8 cellular contexts compared by ENCODE assay signal in genomic region chr2:15159751-15160177, GRCh38.
DNase-seq lines count a peak whose midpoint lies in the region; ATAC-seq and TF ChIP-seq lines count a peak whose summit lies in the region.

No MANE protein-coding gene starts in this region.

- H3K27ac Mint-ChIP-seq in nephron progenitor cell: no peak overlapping the region

- TF ChIP-seq RAD21 in HCT116 (IDR thresholded peaks at IDR 0.05; ENCODE audit: low read depth): peak; percentile 51

- no peaks in the 10 kb centered on the region; a peak in 1 of 4 replicates for H3K4me1 ChIP-seq in HCT116 (ENCODE audit: control insufficient read depth in 1 of 2, insufficient read depth in 2 of 2, low read length in 2 of 2)
- no peaks in the 10 kb centered on the region for H3K4me1 ChIP-seq in effector memory CD4-positive, alpha-beta T cell (ENCODE audit: control insufficient read depth, insufficient read depth, low read length, poor library complexity, severe bottlenecking)

- peaks cover 4% of the 10 kb centered on the region; the same call in 1 of the 2 replicates for H3K27me3 ChIP-seq in HCT116 (ENCODE audit: insufficient read depth, low read length)
- no peaks in the 10 kb centered on the region for H3K27me3 ChIP-seq in effector memory CD4-positive, alpha-beta T cell (replicated peaks; ENCODE audit: control insufficient read depth, insufficient read depth, low read length, poor library complexity, severe bottlenecking)

- no TSS peak for BruUV-seq in HCT116 (replicated peaks; lab: Mats Ljungman, UMichigan)

- H3K9me3 Mint-ChIP-seq in nephron progenitor cell: no peaks in the 10 kb centered on the region

- CTCF ChIA-PET in HCT116 (lab: Charles Lee): interaction anchor here (0.7 kb wide), 1 partner anchor 425 kb away, joined by 3 read pairs; no protein-coding TSS in a partner anchor

- H3K36me3 ChIP-seq in HCT116 (ENCODE audit: control insufficient read depth in 1 of 2, insufficient read depth in 2 of 2, low read length in 2 of 2): no peaks in the 10 kb centered on the region
- no peaks in the 10 kb centered on the region for H3K36me3 ChIP-seq in effector memory CD4-positive, alpha-beta T cell (ENCODE audit: control insufficient read depth, insufficient read depth, low read length)

- no peaks in the 10 kb centered on the region for H3K9me3 ChIP-seq in HCT116 (ENCODE audit: control insufficient read depth in 1 of 2, insufficient read depth in 1 of 2, low read depth in 1 of 2, low read length in 2 of 2)
- H3K9me3 ChIP-seq in effector memory CD4-positive, alpha-beta T cell (ENCODE audit: control insufficient read depth, low read length): no peaks in the 10 kb centered on the region

- no peak overlapping the region for H3K9ac ChIP-seq in HCT116 (ENCODE audit: low read length)

- TF ChIP-seq POLR2A in HCT116 (IDR thresholded peaks at IDR 0.05; ENCODE audit: borderline replicate concordance, extremely low read depth, insufficient read depth, insufficient read length): no peak

- H3K36me3 Mint-ChIP-seq in nephron progenitor cell (ENCODE audit: low read depth): peaks cover 3% of the 10 kb centered on the region

- TF ChIP-seq CTCF in HCT116 (IDR thresholded peaks at IDR 0.05 in 2 of 3, conservative IDR thresholded peaks at IDR 0.05 in 1 of 3; ENCODE audit: borderline replicate concordance in 1 of 3, insufficient read depth in 1 of 3, low read depth in 2 of 3, low read length in 2 of 3): peak; percentile 31 to 69 (median 59); a peak in 5 of 6 replicates
- TF ChIP-seq CTCF in nephron progenitor cell (IDR thresholded peaks at IDR 0.05): peak; percentile 31

- DNase-seq in DMS 273 (lab: John Stamatoyannopoulos, UW; ENCODE audit: unreplicated experiment): peak; percentile 72
- DNase-seq in HCT116 (ENCODE audit: low read depth, low spot score): peak; percentile 38
- peak; percentile 92 for DNase-seq in NCI-H82 (lab: John Stamatoyannopoulos, UW)
- DNase-seq in dermis blood vessel endothelial cell: peak; percentile 79
- DNase-seq in nephron progenitor cell: no peak
- no peak for DNase-seq in effector memory CD4-positive, alpha-beta T cell
- no peak for DNase-seq in activated effector memory CD4-positive, alpha-beta T cell treated with Interleukin-2 at 50 U/mL for 16 hours

- no peaks in the 10 kb centered on the region for H4K20me1 ChIP-seq in HCT116 (ENCODE audit: insufficient read depth)

- no peaks in the 10 kb centered on the region for H3K79me2 ChIP-seq in HCT116 (ENCODE audit: insufficient read depth, low read length)

- peaks cover 7% of the 10 kb centered on the region for H3K27me3 Mint-ChIP-seq in nephron progenitor cell (ENCODE audit: low read depth, poor library complexity)

- H3K4me3 ChIP-seq in HCT116 (replicated peaks in 1 of 2; ENCODE audit: low read depth in 1 of 2, low read length in 2 of 2): no peak overlapping the region
- no peak overlapping the region for H3K4me3 ChIP-seq in effector memory CD4-positive, alpha-beta T cell (ENCODE audit: insufficient read depth, low read depth, low read length, poor library complexity, severe bottlenecking)

- H3K4me1 Mint-ChIP-seq in nephron progenitor cell: peaks cover 70% of the 10 kb centered on the region

- no peak overlapping the region for H3K27ac ChIP-seq in HCT116 (ENCODE audit: low read depth, low read length)
- H3K27ac ChIP-seq in effector memory CD4-positive, alpha-beta T cell (ENCODE audit: insufficient read depth, low read length, poor library complexity, severe bottlenecking): no peak overlapping the region

- H2AFZ ChIP-seq in HCT116 (ENCODE audit: low read depth, low read length, poor library complexity, severe bottlenecking): no peak overlapping the region

- H3K9me2 ChIP-seq in HCT116 (ENCODE audit: insufficient read depth): no peaks in the 10 kb centered on the region

- POLR2A ChIA-PET in HCT116 (lab: Charles Lee): no interaction called here

- peak; percentile 80 for ATAC-seq in HCT116
- ATAC-seq in HG02938 (IDR thresholded peaks at IDR 0.05; ENCODE audit: unreplicated experiment): no peak

- intact Hi-C loops in HCT116 (cut with micrococcal nuclease): loop anchor here (5.0 kb wide), 1 partner anchor 418 kb away; no protein-coding TSS in a partner anchor

- RAD21 ChIA-PET in HCT116 (lab: Charles Lee; ENCODE audit: low non-redundant PET in 1 of 2, low total read pairs in 2 of 2, uncharacterized antibody in 2 of 2, unreplicated experiment in 2 of 2): no interaction called here

- no peak overlapping the region for H3K4me2 ChIP-seq in HCT116 (ENCODE audit: low read length)

- no peak overlapping the region for H3K4me3 Mint-ChIP-seq in nephron progenitor cell

TF ChIP-seq in HCT116, 20 proteins besides CTCF, POLR2A, EP300 and RAD21:
- TF ChIP-seq ELF1 (IDR thresholded peaks at IDR 0.05; ENCODE audit: borderline replicate concordance, low read depth) (no peak), JUND (IDR thresholded peaks at IDR 0.05) (no peak), FOSL1 (IDR thresholded peaks at IDR 0.05; ENCODE audit: low read depth) (no peak), CEBPB (IDR thresholded peaks at IDR 0.05; ENCODE audit: low read depth) (no peak), ZBTB33 (IDR thresholded peaks at IDR 0.05; ENCODE audit: extremely low read depth, insufficient replicate concordance, low read length) (no peak), CBX3 (IDR thresholded peaks at IDR 0.05; ENCODE audit: low read depth) (no peak), YY1 (IDR thresholded peaks at IDR 0.05; ENCODE audit: extremely low read depth, insufficient replicate concordance, low read depth, low read length) (no peak), SP1 (IDR thresholded peaks at IDR 0.05; ENCODE audit: low read depth) (no peak), ZNF274 (IDR thresholded peaks at IDR 0.05; ENCODE audit: low read depth, low read length) (no peak), EZH2 (IDR thresholded peaks at IDR 0.05) (no peak), ATF3 (IDR thresholded peaks at IDR 0.05) (no peak), SIN3A (IDR thresholded peaks at IDR 0.05; ENCODE audit: low read depth) (no peak), TCF7L2 (IDR thresholded peaks at IDR 0.05; ENCODE audit: borderline replicate concordance, extremely low read depth, insufficient read depth, insufficient read length) (no peak)
- TF ChIP-seq, protein P1, sequence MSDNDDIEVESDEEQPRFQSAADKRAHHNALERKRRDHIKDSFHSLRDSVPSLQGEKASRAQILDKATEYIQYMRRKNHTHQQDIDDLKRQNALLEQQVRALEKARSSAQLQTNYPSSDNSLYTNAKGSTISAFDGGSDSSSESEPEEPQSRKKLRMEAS (IDR thresholded peaks at IDR 0.05): no peak

Comparison
In these comparisons a context has a peak if more than half of its experiments do, and no peak if none do; other contexts are left out.
1. DNase-seq: peak in DMS 273 (single experiment), HCT116 (single experiment), NCI-H82 (single experiment) and dermis blood vessel endothelial cell (single experiment); none in nephron progenitor cell (single experiment), effector memory CD4-positive, alpha-beta T cell (0 of 3) and activated effector memory CD4-positive, alpha-beta T cell treated with Interleukin-2 at 50 U/mL for 16 hours (single experiment).